In genomic region chr10:111119637-111120036, GRCh38 we compare ENCODE assay signal across 27 cellular contexts. TPM values are rescaled to one million over a fixed set of nuclear protein-coding genes. Genes with fewer than 3 reads are reported as not detected.
"Had no signal": no experiment of that assay in that cellular context is flagged by ENCODE, and none has a peak within 500 bp of the region (broad histone marks: within the 10 kb centered on the region; RNA-seq: fewer than 3 reads in every experiment).

No MANE protein-coding gene starts in this region.

- H3K36me3 ChIP-seq: adrenal gland had no signal

- H3K27ac Mint-ChIP-seq: activated B cell treated with CpG ODN at 0.5 μM for 24 hours; activated CD4-positive, alpha-beta memory T cell treated with anti-CD3 and anti-CD28 coated beads for 36 hours; activated CD4-positive, alpha-beta T cell treated with anti-CD3 and anti-CD28 coated beads, Interleukin-2, amount 10 ng/mL, durations not matched to agents 24 days and 14 days; activated naive CD4-positive, alpha-beta T cell treated with anti-CD3 and anti-CD28 coated beads for 36 hours; activated naive CD8-positive, alpha-beta T cell treated with anti-CD3 and anti-CD28 coated beads, Interleukin-2, amount 10 ng/mL, durations not matched to agents 7 days and 5 days; activated T-cell treated with anti-CD3 and anti-CD28 coated beads, Interleukin-2, amount 50 U/mL, for 24 hours; activated T-helper 1 cell treated with anti-CD3 and anti-CD28 coated beads, Interleukin-12 subunit alpha, Interleukin-12 subunit beta, Interleukin-2, Interleukin-4 antibody, amounts not matched to agents 30 ng/mL and 10 ng/mL and 1 ng/mL, durations not matched to agents 14 hours and 24 hours and 36 hours; T-helper 17 cell had no signal

- DNase-seq: activated B cell treated with CpG ODN at 0.5 μM for 24 hours; activated CD4-positive, alpha-beta memory T cell treated with anti-CD3 and anti-CD28 coated beads for 36 hours; activated CD4-positive, alpha-beta T cell treated with anti-CD3 and anti-CD28 coated beads for 1 hour; activated CD4-positive, alpha-beta T cell treated with anti-CD3 and anti-CD28 coated beads, Interleukin-2, amount 10 ng/mL, durations not matched to agents 24 days and 14 days; activated gamma-delta T cell; activated naive CD4-positive, alpha-beta T cell treated with anti-CD3 and anti-CD28 coated beads for 36 hours; activated naive CD8-positive, alpha-beta T cell treated with anti-CD3 and anti-CD28 coated beads, Interleukin-2, amount 10 ng/mL, durations not matched to agents 7 days and 5 days; activated T-cell treated with anti-CD3 and anti-CD28 coated beads, Interleukin-2, amount 50 U/mL, for 24 hours; adrenal gland; anterior cingulate cortex; IMR-90; Kasumi-1; KBM-7; NCI-H1105 treated with DMSO at 0.1 percent for 48 hours; NCI-H146; NCI-H187 treated with DMSO at 0.1 percent for 48 hours; NCI-H2171; NCI-H345; NCI-H510A; NCI-H526 treated with DMSO at 0.1 percent for 48 hours; NCI-H82; SIG-M5; T-helper 17 cell; T-helper 9 cell had no signal

- H3K4me1 Mint-ChIP-seq: activated B cell treated with CpG ODN at 0.5 μM for 24 hours had no signal

- H3K9me3 Mint-ChIP-seq: activated B cell treated with CpG ODN at 0.5 μM for 24 hours; activated CD4-positive, alpha-beta memory T cell treated with anti-CD3 and anti-CD28 coated beads for 36 hours; activated CD4-positive, alpha-beta T cell treated with anti-CD3 and anti-CD28 coated beads, Interleukin-2, amount 10 ng/mL, durations not matched to agents 24 days and 14 days; activated naive CD4-positive, alpha-beta T cell treated with anti-CD3 and anti-CD28 coated beads for 36 hours; activated naive CD8-positive, alpha-beta T cell treated with anti-CD3 and anti-CD28 coated beads, Interleukin-2, amount 10 ng/mL, durations not matched to agents 7 days and 5 days; activated T-cell treated with anti-CD3 and anti-CD28 coated beads, Interleukin-2, amount 50 U/mL, for 24 hours; activated T-helper 1 cell treated with anti-CD3 and anti-CD28 coated beads, Interleukin-12 subunit alpha, Interleukin-12 subunit beta, Interleukin-2, Interleukin-4 antibody, amounts not matched to agents 30 ng/mL and 10 ng/mL and 1 ng/mL, durations not matched to agents 14 hours and 24 hours and 36 hours had no signal

- H3K36me3 Mint-ChIP-seq: activated CD4-positive, alpha-beta memory T cell treated with anti-CD3 and anti-CD28 coated beads for 36 hours; activated naive CD8-positive, alpha-beta T cell treated with anti-CD3 and anti-CD28 coated beads, Interleukin-2, amount 10 ng/mL, durations not matched to agents 7 days and 5 days had no signal

- H3K27ac ChIP-seq: adrenal gland had no signal

- FAIRE-seq: TTC549 had no signal

- ATAC-seq: T-helper 17 cell had no signal

- H3K9me3 ChIP-seq: adrenal gland had no signal

- H3K27me3 ChIP-seq: adrenal gland had no signal

- H3K4me3 Mint-ChIP-seq: activated B cell treated with CpG ODN at 0.5 μM for 24 hours; activated CD4-positive, alpha-beta memory T cell treated with anti-CD3 and anti-CD28 coated beads for 36 hours; activated CD4-positive, alpha-beta T cell treated with anti-CD3 and anti-CD28 coated beads, Interleukin-2, amount 10 ng/mL, durations not matched to agents 24 days and 14 days; activated naive CD4-positive, alpha-beta T cell treated with anti-CD3 and anti-CD28 coated beads for 36 hours; activated naive CD8-positive, alpha-beta T cell treated with anti-CD3 and anti-CD28 coated beads, Interleukin-2, amount 10 ng/mL, durations not matched to agents 7 days and 5 days; activated T-cell treated with anti-CD3 and anti-CD28 coated beads, Interleukin-2, amount 50 U/mL, for 24 hours; activated T-helper 1 cell treated with anti-CD3 and anti-CD28 coated beads, Interleukin-12 subunit alpha, Interleukin-12 subunit beta, Interleukin-2, Interleukin-4 antibody, amounts not matched to agents 30 ng/mL and 10 ng/mL and 1 ng/mL, durations not matched to agents 14 hours and 24 hours and 36 hours; T-helper 17 cell had no signal

- H3K4me1 ChIP-seq: adrenal gland had no signal

- H3K4me3 ChIP-seq: adrenal gland had no signal

- H3K27me3 Mint-ChIP-seq: activated CD4-positive, alpha-beta memory T cell treated with anti-CD3 and anti-CD28 coated beads for 36 hours had no signal

RNA-seq across cellular contexts. Expression of gene ADRA2A, which starts 42.8 kb away (rescaled TPM):
- total RNA-seq: activated B cell treated with CpG ODN at 0.5 μM for 24 hours; activated CD4-positive, alpha-beta memory T cell treated with anti-CD3 and anti-CD28 coated beads for 36 hours; activated CD4-positive, alpha-beta T cell treated with anti-CD3 and anti-CD28 coated beads, Interleukin-2, amount 10 ng/mL, durations not matched to agents 24 days and 14 days; activated CD8-positive, alpha-beta memory T cell treated with anti-CD3 and anti-CD28 coated beads for 36 hours; activated naive CD4-positive, alpha-beta T cell treated with anti-CD3 and anti-CD28 coated beads for 36 hours; activated naive CD8-positive, alpha-beta T cell treated with anti-CD3 and anti-CD28 coated beads, Interleukin-2, amount 10 ng/mL, durations not matched to agents 7 days and 5 days; activated T-helper 1 cell treated with anti-CD3 and anti-CD28 coated beads, Interleukin-12 subunit alpha, Interleukin-12 subunit beta, Interleukin-2, Interleukin-4 antibody, amounts not matched to agents 30 ng/mL and 10 ng/mL and 1 ng/mL, durations not matched to agents 14 hours and 24 hours and 36 hours; IMR-90 had no signal
- polyA plus RNA-seq: IMR-90 had no signal
